Comparison of ENCODE assay signal across 14 cellular contexts in genomic region chr18:7822435-7823425, GRCh38.
A peak's percentile ranks its signal among the peaks of the same experiment; 100 is the strongest.
DNase-seq lines count a peak whose midpoint lies in the region; ATAC-seq and TF ChIP-seq lines count a peak whose summit lies in the region.
"Had no signal": no experiment of that assay in that cellular context is flagged by ENCODE, and none has a peak within 500 bp of the region (broad histone marks: within the 10 kb centered on the region; RNA-seq: fewer than 3 reads in every experiment).

No MANE protein-coding gene starts in this region.

- H3K4me3 ChIP-seq in MM.1S (ENCODE audit: low read length) (peak overlapping the region; percentile 55), endodermal cell (ENCODE audit: low read length) (no peak overlapping the region), neuronal stem cell (ENCODE audit: low read length in 2 of 2) (peak overlapping the region in 1 of 2 donors; percentile 34)

- no peak overlapping the region for H3K4me3 Mint-ChIP-seq in endodermal cell
- H3K4me3 Mint-ChIP-seq in glutamatergic neuron (ENCODE audit: unreplicated experiment) = no peak overlapping the region
- H3K4me3 Mint-ChIP-seq: activated B cell treated with CpG ODN at 0.5 μM for 24 hours; activated naive CD4-positive, alpha-beta T cell treated with anti-CD3 and anti-CD28 coated beads for 36 hours had no signal

- no peak overlapping the region for H3K23ac ChIP-seq in neuronal stem cell (ENCODE audit: low read depth, low read length, poor library complexity)

- peaks cover 7% of the 10 kb centered on the region for H3K27me3 Mint-ChIP-seq in endodermal cell (ENCODE audit: insufficient read depth)
- peaks cover 3% of the 10 kb centered on the region for H3K27me3 Mint-ChIP-seq in glutamatergic neuron (ENCODE audit: unreplicated experiment)
- H3K27me3 Mint-ChIP-seq: activated B cell treated with CpG ODN at 0.5 μM for 24 hours had no signal

- H2AFZ ChIP-seq in MM.1S (ENCODE audit: low read length) (peak overlapping the region; percentile 87), neuronal stem cell (ENCODE audit: low read length) (peak overlapping the region; percentile 76)

- no peak for ATAC-seq in left colon
- ATAC-seq in HG03342 (IDR thresholded peaks at IDR 0.05; ENCODE audit: unreplicated experiment) = no peak

- no peaks in the 10 kb centered on the region for H3F3A ChIP-seq in MM.1S (ENCODE audit: insufficient read depth, low read length)

- no peaks in the 10 kb centered on the region for H3K79me2 ChIP-seq in MM.1S (ENCODE audit: low read length)

- no peak overlapping the region for H4K8ac ChIP-seq in neuronal stem cell (ENCODE audit: low read depth, low read length)

- H3K27ac ChIP-seq in MM.1S (ENCODE audit: low read length) (peak overlapping the region; percentile 47; the same call in 1 of the 2 replicates), endodermal cell (ENCODE audit: low read depth, low read length) (peak overlapping the region; percentile 97), neuronal stem cell (replicated peaks; ENCODE audit: low read length) (peak overlapping the region; percentile 51)
- H3K27ac ChIP-seq: esophagus muscularis mucosa had no signal

- 35 to 64% methylated on average over 4 to 10 of the region's 10 CpGs for WGBS in endodermal cell (ENCODE audit: insufficient coverage in 1 of 2, insufficient read length in 1 of 2), 2 experiments
- WGBS in neuronal stem cell (ENCODE audit: extremely low coverage in 2 of 2, insufficient read length in 2 of 2, insufficient replicate concordance in 1 of 2), 2 donors = no CpG with 5 or more reads among the region's 10 CpGs

- no peak overlapping the region for H3K4ac ChIP-seq in neuronal stem cell (ENCODE audit: low read length)

- H3K27ac Mint-ChIP-seq in endodermal cell (no peak overlapping the region), glutamatergic neuron (ENCODE audit: unreplicated experiment) (no peak overlapping the region)
- H3K27ac Mint-ChIP-seq: activated B cell treated with CpG ODN at 0.5 μM for 24 hours; activated naive CD4-positive, alpha-beta T cell treated with anti-CD3 and anti-CD28 coated beads for 36 hours had no signal

- DNase-seq in GDM1 (lab: John Stamatoyannopoulos, UW) (peak; percentile 17), MM.1S (peak; percentile 56), endodermal cell (peak; percentile 61), neuronal stem cell (ENCODE audit: low spot score) (no peak), glutamatergic neuron (no peak), left colon (no peak)
- DNase-seq in activated CD4-positive, alpha-beta T cell treated with anti-CD3 and anti-CD28 coated beads, Interleukin-2, amount 50 U/mL, for 48 hours = no peak
- DNase-seq: activated B cell treated with CpG ODN at 0.5 μM for 24 hours; activated naive CD4-positive, alpha-beta T cell treated with anti-CD3 and anti-CD28 coated beads for 36 hours; C1 segment of cervical spinal cord; mesendoderm; stimulated activated CD4-positive, alpha-beta T cell treated with anti-CD3 and anti-CD28 coated beads, Interleukin-15, amount 100 ng/mL, for 24 hours had no signal

- H3K79me1 ChIP-seq in neuronal stem cell (ENCODE audit: low read depth, low read length) = no peaks in the 10 kb centered on the region

- no peak overlapping the region for H3K18ac ChIP-seq in neuronal stem cell (ENCODE audit: low read length)

- no peaks in the 10 kb centered on the region for H3K27me3 ChIP-seq in MM.1S (replicated peaks; ENCODE audit: insufficient read depth, low read length)
- no peaks in the 10 kb centered on the region for H3K27me3 ChIP-seq in endodermal cell (ENCODE audit: control insufficient read depth, insufficient read depth, low read length, poor library complexity, severe bottlenecking)
- no peaks in the 10 kb centered on the region for H3K27me3 ChIP-seq in neuronal stem cell (ENCODE audit: control insufficient read depth in 3 of 3, insufficient read depth in 3 of 3, low read depth in 1 of 3, low read length in 3 of 3)
- H3K27me3 ChIP-seq: esophagus muscularis mucosa had no signal

- TF ChIP-seq CTCF in MM.1S (IDR thresholded peaks at IDR 0.05; ENCODE audit: low read length) = no peak
- TF ChIP-seq CTCF in endodermal cell (conservative IDR thresholded peaks at IDR 0.05) = no peak
- TF ChIP-seq CTCF in glutamatergic neuron (IDR thresholded peaks at IDR 0.05; ENCODE audit: partially characterized antibody, unreplicated experiment) = no peak

- H3K9me3 Mint-ChIP-seq in endodermal cell (no peaks in the 10 kb centered on the region), glutamatergic neuron (ENCODE audit: unreplicated experiment) (peaks cover 2% of the 10 kb centered on the region)
- H3K9me3 Mint-ChIP-seq: activated B cell treated with CpG ODN at 0.5 μM for 24 hours; activated naive CD4-positive, alpha-beta T cell treated with anti-CD3 and anti-CD28 coated beads for 36 hours had no signal

- H2BK12ac ChIP-seq in neuronal stem cell (ENCODE audit: low read length) = no peak overlapping the region

- no peak overlapping the region for H4K91ac ChIP-seq in neuronal stem cell (ENCODE audit: low read depth, low read length, poor library complexity)

- H3K9me3 ChIP-seq in MM.1S (replicated peaks; ENCODE audit: insufficient read depth, low read length) (no peaks in the 10 kb centered on the region), endodermal cell (ENCODE audit: control insufficient read depth, low read length) (no peaks in the 10 kb centered on the region), neuronal stem cell (replicated peaks in 1 of 2; ENCODE audit: control insufficient read depth in 2 of 2, insufficient read depth in 1 of 2, low read depth in 1 of 2, low read length in 2 of 2) (no peaks in the 10 kb centered on the region)
- H3K9me3 ChIP-seq: esophagus muscularis mucosa had no signal

- no peak overlapping the region for H3K14ac ChIP-seq in neuronal stem cell (ENCODE audit: low read length)

- H3K9me2 ChIP-seq in MM.1S (replicated peaks; ENCODE audit: insufficient read depth, low read length) = no peaks in the 10 kb centered on the region

- no peaks in the 10 kb centered on the region for H3K36me3 ChIP-seq in MM.1S (replicated peaks; ENCODE audit: insufficient read depth, low read length)
- peaks cover 4% of the 10 kb centered on the region for H3K36me3 ChIP-seq in endodermal cell (ENCODE audit: control insufficient read depth, insufficient read depth, low read length)
- no peaks in the 10 kb centered on the region for H3K36me3 ChIP-seq in neuronal stem cell (replicated peaks in 1 of 2; ENCODE audit: control insufficient read depth in 2 of 2, insufficient read depth in 2 of 2, low read length in 2 of 2)
- H3K36me3 ChIP-seq: esophagus muscularis mucosa had no signal

- no peak overlapping the region for H2AK5ac ChIP-seq in neuronal stem cell (ENCODE audit: low read depth, low read length)

- intact Hi-C loops in left colon (cut with DNase I, micrococcal nuclease) = no loop called here

- no peak overlapping the region for H2BK120ac ChIP-seq in neuronal stem cell (ENCODE audit: low read depth, low read length)

- H3K4me1 Mint-ChIP-seq in endodermal cell = no peaks in the 10 kb centered on the region
- H3K4me1 Mint-ChIP-seq in glutamatergic neuron (ENCODE audit: low read depth, unreplicated experiment) = peaks cover 5% of the 10 kb centered on the region
- H3K4me1 Mint-ChIP-seq: activated B cell treated with CpG ODN at 0.5 μM for 24 hours had no signal

- peaks cover 10% of the 10 kb centered on the region for H3K36me3 Mint-ChIP-seq in endodermal cell (ENCODE audit: low read depth)
- H3K36me3 Mint-ChIP-seq in glutamatergic neuron (ENCODE audit: unreplicated experiment) = no peaks in the 10 kb centered on the region

- peak overlapping the region; percentile 76 for H3K4me2 ChIP-seq in MM.1S (ENCODE audit: low read depth, low read length)
- no peak overlapping the region for H3K4me2 ChIP-seq in neuronal stem cell (ENCODE audit: insufficient read depth, low read length, poor library complexity, severe bottlenecking)

- H2BK15ac ChIP-seq in neuronal stem cell (ENCODE audit: low read length) = no peak overlapping the region

- H2BK5ac ChIP-seq in neuronal stem cell (ENCODE audit: low read length) = no peak overlapping the region

- no peaks in the 10 kb centered on the region for H4K20me1 ChIP-seq in MM.1S (ENCODE audit: insufficient read depth, low read length)

- H3K4me1 ChIP-seq in MM.1S (ENCODE audit: low read length) = 0 out of 2 replicates have a peak, but pooled peaks cover 3% of the 10 kb centered on the region
- peaks cover 10% of the 10 kb centered on the region for H3K4me1 ChIP-seq in endodermal cell (ENCODE audit: control insufficient read depth, insufficient read depth, low read length)
- H3K4me1 ChIP-seq in neuronal stem cell (ENCODE audit: control insufficient read depth in 2 of 2, insufficient read depth in 1 of 2, low read depth in 1 of 2, low read length in 2 of 2) = peaks cover 16 to 32% of the 10 kb centered on the region in 2 donors

- H3K9ac ChIP-seq in MM.1S (ENCODE audit: low read length) (peak overlapping the region; percentile 50; the same call in 1 of the 2 replicates), endodermal cell (ENCODE audit: extremely low read depth, low read length, poor library complexity, severe bottlenecking) (no peak overlapping the region), neuronal stem cell (ENCODE audit: low read depth, low read length, poor library complexity) (no peak overlapping the region)

Comparison
In these comparisons a context has a peak if more than half of its experiments do, and no peak if none do; other contexts are left out.
1. DNase-seq: peak in GDM1 (single experiment), MM.1S (single experiment) and endodermal cell (single experiment); none in neuronal stem cell (single experiment), glutamatergic neuron (single experiment), left colon (0 of 2) and activated CD4-positive, alpha-beta T cell treated with anti-CD3 and anti-CD28 coated beads, Interleukin-2, amount 50 U/mL, for 48 hours (0 of 2).
2. H3K27ac ChIP-seq: peak in every context shown above with its lines; median percentile 97 in endodermal cell; 51 in neuronal stem cell; 47 in MM.1S.